Comparison of ENCODE assay signal across 1 cellular context in genomic region chrX:51776851-51777250, GRCh38.
TF ChIP-seq lines count a peak whose summit lies in the region.

No MANE protein-coding gene starts in this region.

TF ChIP-seq in GM23338, 12 proteins besides CTCF, POLR2A, EP300 and RAD21 (continued from another document):
- TF ChIP-seq ZNF462 (CRISPR knock-in tag; IDR thresholded peaks at IDR 0.05) = no peak
